8 cellular contexts compared by ENCODE assay signal in genomic region chr20:208937-209566, GRCh38. TPM values are rescaled to one million over a fixed set of nuclear protein-coding genes. Genes with fewer than 3 reads are reported as not detected.
A peak's percentile ranks its signal among the peaks of the same experiment; 100 is the strongest.
DNase-seq lines count a peak whose midpoint lies in the region; ATAC-seq and TF ChIP-seq lines count a peak whose summit lies in the region.

No MANE protein-coding gene starts in this region.

- TF ChIP-seq CTCF in AG04450 (IDR thresholded peaks at IDR 0.05; ENCODE audit: low read depth, low read length): peak; percentile 70
- TF ChIP-seq CTCF in Loucy (conservative IDR thresholded peaks at IDR 0.05; ENCODE audit: low read length): peak; percentile 85
- peak; percentile 78 for TF ChIP-seq CTCF in endodermal cell (conservative IDR thresholded peaks at IDR 0.05)
- peak; percentile 28 for TF ChIP-seq CTCF in mesothelial cell of epicardium (IDR thresholded peaks at IDR 0.05; ENCODE audit: unreplicated experiment)

- H3K4me3 Mint-ChIP-seq in endodermal cell (no peak overlapping the region), mesothelial cell of epicardium (no peak overlapping the region)

- no peaks in the 10 kb centered on the region for H3K9me3 Mint-ChIP-seq in endodermal cell
- H3K9me3 Mint-ChIP-seq in mesothelial cell of epicardium: no peaks in the 10 kb centered on the region

- no peaks in the 10 kb centered on the region for H3F3A ChIP-seq in Loucy (ENCODE audit: low read depth)

- H3K27me3 ChIP-seq in AG04450 (ENCODE audit: control insufficient read depth, insufficient read depth, low read length) (no peaks in the 10 kb centered on the region), Loucy (ENCODE audit: insufficient read depth, low read length, poor library complexity, severe bottlenecking) (no peaks in the 10 kb centered on the region), endodermal cell (ENCODE audit: control insufficient read depth, insufficient read depth, low read length, poor library complexity, severe bottlenecking) (peaks cover 78% of the 10 kb centered on the region)

- no peaks in the 10 kb centered on the region for H3K36me3 ChIP-seq in Loucy (ENCODE audit: insufficient read depth, low read length)
- no peaks in the 10 kb centered on the region for H3K36me3 ChIP-seq in endodermal cell (ENCODE audit: control insufficient read depth, insufficient read depth, low read length)

- no peaks in the 10 kb centered on the region for H3K9me2 ChIP-seq in Loucy (replicated peaks; ENCODE audit: low read depth, low read length)

- no peak overlapping the region for H3K4me2 ChIP-seq in Loucy (ENCODE audit: low read depth, low read length, poor library complexity, severe bottlenecking)

- H3K4me1 Mint-ChIP-seq in endodermal cell (peaks cover 15% of the 10 kb centered on the region), mesothelial cell of epicardium (no peaks in the 10 kb centered on the region)

- H3K36me3 Mint-ChIP-seq in endodermal cell (ENCODE audit: low read depth) (no peaks in the 10 kb centered on the region), mesothelial cell of epicardium (no peaks in the 10 kb centered on the region)

- DNase-seq in AG04450 (ENCODE audit: low read depth, low spot score) (peak; percentile 45), GDM1 (lab: John Stamatoyannopoulos, UW) (peak; percentile 38), SK-MEL-5 (ENCODE audit: low read depth, low spot score) (peak; percentile 95), endodermal cell (no peak), mesothelial cell of epicardium (ENCODE audit: low spot score in 2 of 2, unreplicated experiment in 2 of 2) (no peak)

- WGBS in endodermal cell (ENCODE audit: insufficient coverage in 1 of 2, insufficient read length in 1 of 2), 2 experiments: 35 to 67% methylated on average over 1 to 5 of the region's 5 CpGs

- H3K27me3 Mint-ChIP-seq in endodermal cell (ENCODE audit: insufficient read depth) (peaks cover 43% of the 10 kb centered on the region), mesothelial cell of epicardium (ENCODE audit: low read depth) (peaks cover 48% of the 10 kb centered on the region)

- H3K27ac ChIP-seq in AG04450 (ENCODE audit: low read depth, low read length): no peak overlapping the region
- no peak overlapping the region for H3K27ac ChIP-seq in endodermal cell (ENCODE audit: low read depth, low read length)

- H3K4me1 ChIP-seq in Loucy (ENCODE audit: insufficient read depth, low read length, poor library complexity, severe bottlenecking) (no peaks in the 10 kb centered on the region), endodermal cell (ENCODE audit: control insufficient read depth, insufficient read depth, low read length) (peaks cover 6% of the 10 kb centered on the region)

- POLR2A ChIA-PET in AG04450 (lab: Yijun Ruan, JAX): no interaction called here

- no peak overlapping the region for H3K27ac Mint-ChIP-seq in endodermal cell
- no peak overlapping the region for H3K27ac Mint-ChIP-seq in mesothelial cell of epicardium

- in situ Hi-C loops in SK-MEL-5 (cut with HindIII; ENCODE audit: low pct_unique_long_range_greater_than_20kb, low sequenced_read_pairs): no loop called here

- H3K9me3 ChIP-seq in AG04450 (ENCODE audit: control insufficient read depth, insufficient read depth, low read length) (no peaks in the 10 kb centered on the region), Loucy (ENCODE audit: insufficient read depth, low read depth, low read length) (no peaks in the 10 kb centered on the region), endodermal cell (ENCODE audit: control insufficient read depth, low read length) (no peaks in the 10 kb centered on the region)

- H3K9ac ChIP-seq in Loucy (ENCODE audit: low read depth, low read length, poor library complexity, severe bottlenecking) (no peak overlapping the region), endodermal cell (ENCODE audit: extremely low read depth, low read length, poor library complexity, severe bottlenecking) (no peak overlapping the region)

- CTCF ChIA-PET in AG04450 (lab: Charles Lee): interaction anchor here (0.8 to 2.6 kb wide), 5 partner anchors 15 to 458 kb away, joined by 3 to 10 read pairs (median 7); no protein-coding TSS in a partner anchor

- no peak overlapping the region for H2AFZ ChIP-seq in Loucy (ENCODE audit: low read length)

- no peaks in the 10 kb centered on the region for H4K20me1 ChIP-seq in Loucy (ENCODE audit: insufficient read depth, low read length, poor library complexity, severe bottlenecking)

- no peak for ATAC-seq in HG02571 (IDR thresholded peaks at IDR 0.05; ENCODE audit: unreplicated experiment)
- no peak for ATAC-seq in GM21786 (IDR thresholded peaks at IDR 0.05; ENCODE audit: unreplicated experiment)

- no peaks in the 10 kb centered on the region for H3K79me2 ChIP-seq in Loucy (ENCODE audit: insufficient read depth, low read length)

- H3K4me3 ChIP-seq in AG04450 (ENCODE audit: low read depth, low read length): no peak overlapping the region
- no peak overlapping the region for H3K4me3 ChIP-seq in Loucy (ENCODE audit: low read length, poor library complexity, severe bottlenecking)
- no peak overlapping the region for H3K4me3 ChIP-seq in endodermal cell (ENCODE audit: low read length)

RNA-seq across cellular contexts. Expression of gene DEFB129, which starts 18.0 kb away (rescaled TPM):
- polyA plus RNA-seq in AG04450 (2011; rRNA removed): not detected in 2 replicates
- not detected in 2 replicates for polyA minus RNA-seq in AG04450 (2011; rRNA and poly(A)+ RNA removed)
- total RNA-seq in SK-MEL-5 (2014; rRNA removed; shearing (Covaris generic)): not detected in 2 replicates
- polyA plus RNA-seq in SK-MEL-5 (2015; cell fraction: cytosol; rRNA removed): not detected in 2 replicates
- polyA plus RNA-seq in SK-MEL-5 (2015; cell fraction: nucleus; rRNA removed): not detected in 2 replicates
- total RNA-seq in endodermal cell (not detected), mesothelial cell of epicardium (not detected in 3 replicates)
- polyA plus RNA-seq in endodermal cell (2013, experiment 1 of 2): not detected
- not detected for polyA plus RNA-seq in endodermal cell (2013, experiment 2 of 2)

RNA-seq across cellular contexts. Expression of gene DEFB128, which starts 19.5 kb away (rescaled TPM):
- polyA plus RNA-seq in AG04450 (2011; rRNA removed): not detected in 2 replicates
- not detected in 2 replicates for polyA minus RNA-seq in AG04450 (2011; rRNA and poly(A)+ RNA removed)
- total RNA-seq in SK-MEL-5 (2014; rRNA removed; shearing (Covaris generic)): not detected in 2 replicates
- not detected in 2 replicates for polyA plus RNA-seq in SK-MEL-5 (2015; cell fraction: cytosol; rRNA removed)
- not detected in 2 replicates for polyA plus RNA-seq in SK-MEL-5 (2015; cell fraction: nucleus; rRNA removed)
- not detected for total RNA-seq in endodermal cell
- polyA plus RNA-seq in endodermal cell (2013, experiment 1 of 2): not detected
- not detected for polyA plus RNA-seq in endodermal cell (2013, experiment 2 of 2)
- not detected in 3 replicates for total RNA-seq in mesothelial cell of epicardium

RNA-seq across cellular contexts. Expression of gene DEFB132, which starts 48.5 kb away (rescaled TPM):
- polyA plus RNA-seq in AG04450 (2011; rRNA removed): not detected in 2 replicates
- not detected in 2 replicates for polyA minus RNA-seq in AG04450 (2011; rRNA and poly(A)+ RNA removed)
- not detected in 2 replicates for total RNA-seq in SK-MEL-5 (2014; rRNA removed; shearing (Covaris generic))
- polyA plus RNA-seq in SK-MEL-5 (2015; cell fraction: cytosol; rRNA removed): not detected in 2 replicates
- not detected in 2 replicates for polyA plus RNA-seq in SK-MEL-5 (2015; cell fraction: nucleus; rRNA removed)
- total RNA-seq in endodermal cell (not detected), mesothelial cell of epicardium (not detected in 3 replicates)
- not detected for polyA plus RNA-seq in endodermal cell (2013, experiment 1 of 2)
- not detected for polyA plus RNA-seq in endodermal cell (2013, experiment 2 of 2)

RNA-seq across cellular contexts. Expression of gene DEFB127, which starts 51.8 kb away (rescaled TPM):
- polyA plus RNA-seq in AG04450 (2011; rRNA removed): not detected in 2 replicates
- polyA minus RNA-seq in AG04450 (2011; rRNA and poly(A)+ RNA removed): not detected in 2 replicates
- total RNA-seq in SK-MEL-5 (2014; rRNA removed; shearing (Covaris generic)): not detected in 2 replicates
- polyA plus RNA-seq in SK-MEL-5 (2015; cell fraction: cytosol; rRNA removed): not detected in 2 replicates
- polyA plus RNA-seq in SK-MEL-5 (2015; cell fraction: nucleus; rRNA removed): not detected in 2 replicates
- total RNA-seq in endodermal cell (not detected), mesothelial cell of epicardium (not detected in 3 replicates)
- polyA plus RNA-seq in endodermal cell (2013, experiment 1 of 2): not detected
- not detected for polyA plus RNA-seq in endodermal cell (2013, experiment 2 of 2)

Comparison
In these comparisons a context has a peak if more than half of its experiments do, and no peak if none do; other contexts are left out.
1. DNase-seq: peak in AG04450 (single experiment), GDM1 (single experiment) and SK-MEL-5 (single experiment); none in endodermal cell (single experiment) and mesothelial cell of epicardium (0 of 2).
2. CTCF ChIP-seq: peak in every context shown above with its lines; median percentile 85 in Loucy; 78 in endodermal cell; 70 in AG04450; 28 in mesothelial cell of epicardium.